Comparison of ENCODE assay signal across 8 cellular contexts in the genomic region with DNA sequence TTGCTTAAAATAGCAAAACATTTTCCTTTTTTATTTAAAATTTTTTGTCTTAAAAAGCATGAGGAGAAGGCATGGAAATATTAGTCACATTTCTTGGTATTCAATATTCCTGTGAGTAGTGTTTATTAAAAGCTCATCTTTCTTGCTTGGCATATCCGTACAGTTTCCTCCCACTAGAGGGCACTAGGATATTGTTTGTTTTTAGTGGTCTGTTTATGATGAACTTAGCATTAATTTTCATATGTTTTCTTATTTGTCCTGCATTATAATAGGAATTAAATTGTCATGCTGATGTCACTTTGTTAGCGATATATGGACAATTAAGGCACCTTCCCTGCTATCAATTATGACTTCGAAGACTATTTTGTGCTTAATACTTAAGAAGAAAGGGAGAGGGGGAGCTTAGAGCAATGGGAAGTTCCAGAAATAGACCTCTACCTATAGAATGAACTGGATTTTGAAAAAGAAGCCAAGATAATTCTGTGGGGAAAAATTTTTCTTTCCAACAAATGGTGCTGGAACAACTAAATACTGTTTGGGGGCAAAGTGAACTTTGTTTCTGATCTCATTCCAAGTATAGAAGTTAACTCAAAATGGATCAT.
DNase-seq lines count a peak whose midpoint lies in the region; ATAC-seq and TF ChIP-seq lines count a peak whose summit lies in the region.

No MANE protein-coding gene starts in this region.

- H3F3A ChIP-seq in PC-3 (ENCODE audit: low read length, unreplicated experiment), result no peaks in the 10 kb centered on the region

- H3K4me1 Mint-ChIP-seq in effector memory CD8-positive, alpha-beta T cell (ENCODE audit: low read depth in 2 of 2), result peaks cover 8 to 13% of the 10 kb centered on the region in 2 donors

- CTCF ChIA-PET in PC-3 (lab: Charles Lee), result interaction anchor here (0.5 to 2.2 kb wide), 19 partner anchors 11 to 300 kb away, joined by 3 to 25 read pairs (median 4); partner anchors contain the start of gene STRIP2

- peak; percentile 46 for ATAC-seq in HG03558 (IDR thresholded peaks at IDR 0.05; ENCODE audit: extremely low read depth, unreplicated experiment)
- peak; percentile 85 for ATAC-seq in PC-3
- peak; percentile 46 for ATAC-seq in effector memory CD8-positive, alpha-beta T cell (replicated peaks)
- peak; percentile 58 for ATAC-seq in mucosa of descending colon
- ATAC-seq in HG02870 (IDR thresholded peaks at IDR 0.05; ENCODE audit: unreplicated experiment), result no peak
- ATAC-seq in GM18873 (IDR thresholded peaks at IDR 0.05; ENCODE audit: low FRiP score, unreplicated experiment), result no peak

- no peaks in the 10 kb centered on the region; the same call in 1 of the 2 replicates for H3K36me3 ChIP-seq in PC-3 (ENCODE audit: low read depth, low read length)
- H3K36me3 ChIP-seq in mucosa of descending colon (ENCODE audit: low read depth), result no peaks in the 10 kb centered on the region

- intact Hi-C loops in PC-3 (cut with micrococcal nuclease) (loop anchor here (1.0 to 2.0 kb wide), 3 partner anchors 124 to 302 kb away; no protein-coding TSS in a partner anchor), mucosa of descending colon (cut with DNase I, micrococcal nuclease) (loop anchor here in 1 of 2 donors (5.0 kb wide), 1 partner anchor 34 kb away; no protein-coding TSS in a partner anchor)

- H3K9me2 ChIP-seq in PC-3 (replicated peaks; ENCODE audit: low read length), result no peaks in the 10 kb centered on the region

- H3K79me2 ChIP-seq in PC-3 (ENCODE audit: low read length), result no peaks in the 10 kb centered on the region

- no peak overlapping the region for H3K4me3 Mint-ChIP-seq in effector memory CD8-positive, alpha-beta T cell

- H3K9ac ChIP-seq in PC-3 (ENCODE audit: low read length), result no peak overlapping the region

- peak; percentile 71 for DNase-seq in DMS53 (lab: John Stamatoyannopoulos, UW)
- DNase-seq in PC-3, result peak; percentile 68
- peak; percentile 19 for DNase-seq in effector memory CD8-positive, alpha-beta T cell
- peak in 1 of 3 donors; percentile 75 for DNase-seq in mucosa of descending colon
- no peak for DNase-seq in ureter (ENCODE audit: low spot score)

- BruUV-seq in PC-3 (replicated peaks; lab: Mats Ljungman, UMichigan), result no TSS peak

- H3K9me3 ChIP-seq in PC-3 (ENCODE audit: low read length) (no peaks in the 10 kb centered on the region), mucosa of descending colon (no peaks in the 10 kb centered on the region)

- H2AFZ ChIP-seq in PC-3 (ENCODE audit: low read length), result no peak overlapping the region

- H4K20me1 ChIP-seq in PC-3 (ENCODE audit: low read length), result no peaks in the 10 kb centered on the region

- no peaks in the 10 kb centered on the region for H3K36me3 Mint-ChIP-seq in effector memory CD8-positive, alpha-beta T cell (ENCODE audit: insufficient read depth)

- no peaks in the 10 kb centered on the region for H3K27me3 Mint-ChIP-seq in effector memory CD8-positive, alpha-beta T cell

- H3K9me3 Mint-ChIP-seq in effector memory CD8-positive, alpha-beta T cell, result no peaks in the 10 kb centered on the region

- H3K4me1 ChIP-seq in PC-3 (ENCODE audit: insufficient read depth, low read length) (no peaks in the 10 kb centered on the region; the same call in none of the 2 replicates), mucosa of descending colon (ENCODE audit: low read depth) (peaks cover 11% of the 10 kb centered on the region)

- H3K27ac Mint-ChIP-seq in effector memory CD8-positive, alpha-beta T cell, result no peak overlapping the region

- H3K27me3 ChIP-seq in PC-3 (ENCODE audit: low read length), result no peaks in the 10 kb centered on the region

- POLR2A ChIA-PET in PC-3 (lab: Charles Lee; ENCODE audit: unreplicated experiment), result no interaction called here

- no peak overlapping the region for H3K4me2 ChIP-seq in PC-3 (ENCODE audit: low read length)

- no peak overlapping the region for H3K4me3 ChIP-seq in PC-3 (ENCODE audit: low read length)
- H3K4me3 ChIP-seq in mucosa of descending colon, result no peak overlapping the region

- no peak overlapping the region for H3K27ac ChIP-seq in PC-3 (ENCODE audit: low read length)

- TF ChIP-seq CTCF in PC-3 (conservative IDR thresholded peaks at IDR 0.05; ENCODE audit: low read depth, low read length) (peak; percentile 86), mucosa of descending colon (IDR thresholded peaks at IDR 0.05) (peak; percentile 36)

Comparison
In these comparisons a context has a peak if more than half of its experiments do, and no peak if none do; other contexts are left out.
1. ATAC-seq: peak in HG03558 (single experiment), PC-3 (single experiment), effector memory CD8-positive, alpha-beta T cell (single experiment) and mucosa of descending colon (single experiment); none in HG02870 (single experiment) and GM18873 (single experiment).